Comparison of ENCODE assay signal across 8 cellular contexts in the genomic region with DNA sequence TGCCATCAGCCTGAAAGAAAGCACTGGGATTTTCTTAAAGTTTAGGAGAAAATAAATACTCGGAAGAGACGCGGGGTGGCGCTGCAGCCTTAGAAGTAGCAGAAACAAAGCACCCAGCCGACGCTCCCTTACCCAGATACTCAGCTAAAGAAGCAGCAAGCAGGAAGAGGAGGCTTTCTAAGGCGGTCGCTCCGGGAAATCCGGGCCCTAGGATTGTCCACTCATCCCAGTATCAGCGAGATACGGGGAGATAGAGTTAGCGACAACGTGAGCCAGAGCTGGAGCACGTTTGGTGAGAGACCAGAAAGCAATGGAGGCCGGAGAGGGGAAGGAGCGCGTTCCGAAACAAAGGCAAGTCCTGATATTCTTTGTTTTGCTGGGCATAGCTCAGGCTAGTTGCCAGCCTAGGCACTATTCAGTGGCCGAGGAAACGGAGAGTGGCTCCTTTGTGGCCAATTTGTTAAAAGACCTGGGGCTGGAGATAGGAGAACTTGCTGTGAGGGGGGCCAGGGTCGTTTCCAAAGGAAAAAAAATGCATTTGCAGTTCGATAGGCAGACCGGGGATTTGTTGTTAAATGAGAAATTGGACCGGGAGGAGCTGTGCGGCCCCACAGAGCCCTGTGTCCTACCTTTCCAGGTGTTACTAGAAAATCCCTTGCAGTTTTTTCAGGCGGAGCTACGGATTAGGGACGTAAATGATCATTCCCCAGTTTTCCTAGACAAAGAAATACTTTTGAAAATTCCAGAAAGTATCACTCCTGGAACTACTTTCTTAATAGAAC. TPM values are rescaled to one million over a fixed set of nuclear protein-coding genes. Genes with fewer than 3 reads are reported as not detected.
A peak's percentile ranks its signal among the peaks of the same experiment; 100 is the strongest.
DNase-seq lines count a peak whose midpoint lies in the region; ATAC-seq lines count a peak whose summit lies in the region.

A gene (plus strand): TSS at position 135 of the 782 bp plus-strand sequence. CDS start 176 bp downstream, at position 311.

- H3K27ac ChIP-seq in iPS DF 6.9 (ENCODE audit: low read length): no peak within 1 kb of the TSS

- no peak for ATAC-seq in GM21447 (IDR thresholded peaks at IDR 0.05; ENCODE audit: unreplicated experiment)
- no peak for ATAC-seq in GM21529 (IDR thresholded peaks at IDR 0.05; ENCODE audit: unreplicated experiment)

- no peak within 1 kb of the TSS for H3K27ac Mint-ChIP-seq in activated T-helper 2 cell treated with anti-CD3 and anti-CD28 coated beads, Interferon-gamma antibody, Interleukin-2, Interleukin-4, amounts not matched to agents 10 μg/mL and 5 μg/mL and 100 μg/mL, durations not matched to agents 14 hours and 24 hours and 36 hours

- H3K36me3 ChIP-seq in iPS DF 6.9 (ENCODE audit: control insufficient read depth, insufficient read depth, low read length): no peaks in the 10 kb centered on the region

- H3K9me3 Mint-ChIP-seq in activated T-helper 2 cell treated with anti-CD3 and anti-CD28 coated beads, Interferon-gamma antibody, Interleukin-2, Interleukin-4, amounts not matched to agents 10 μg/mL and 5 μg/mL and 100 μg/mL, durations not matched to agents 14 hours and 24 hours and 36 hours: peaks cover 32% of the 10 kb centered on the region

- H3K9me3 ChIP-seq in iPS DF 6.9 (ENCODE audit: control insufficient read depth, insufficient read depth, low read length): no peaks in the 10 kb centered on the region

- peak within 1 kb of the TSS; percentile 57 for H3K4me3 Mint-ChIP-seq in activated T-helper 2 cell treated with anti-CD3 and anti-CD28 coated beads, Interferon-gamma antibody, Interleukin-2, Interleukin-4, amounts not matched to agents 10 μg/mL and 5 μg/mL and 100 μg/mL, durations not matched to agents 14 hours and 24 hours and 36 hours (ENCODE audit: low read depth)

- intact Hi-C loops in activated T-helper 2 cell treated with anti-CD3 and anti-CD28 coated beads, Interferon-gamma antibody, Interleukin-2, Interleukin-4, amounts not matched to agents 10 μg/mL and 5 μg/mL and 100 μg/mL, durations not matched to agents 14 hours and 24 hours and 36 hours (cut with micrococcal nuclease): no loop called here

- H3K4me1 ChIP-seq in iPS DF 6.9 (ENCODE audit: control insufficient read depth, insufficient read depth, low read length): no peaks in the 10 kb centered on the region

- peak within 1 kb of the TSS; percentile 67; the same call in 1 of the 2 replicates for H3K4me3 ChIP-seq in iPS DF 6.9 (ENCODE audit: low read length)

- H3K36me3 Mint-ChIP-seq in activated T-helper 2 cell treated with anti-CD3 and anti-CD28 coated beads, Interferon-gamma antibody, Interleukin-2, Interleukin-4, amounts not matched to agents 10 μg/mL and 5 μg/mL and 100 μg/mL, durations not matched to agents 14 hours and 24 hours and 36 hours (ENCODE audit: low read depth): no peaks in the 10 kb centered on the region

- peaks cover 4% of the 10 kb centered on the region for H3K27me3 Mint-ChIP-seq in activated T-helper 2 cell treated with anti-CD3 and anti-CD28 coated beads, Interferon-gamma antibody, Interleukin-2, Interleukin-4, amounts not matched to agents 10 μg/mL and 5 μg/mL and 100 μg/mL, durations not matched to agents 14 hours and 24 hours and 36 hours (ENCODE audit: low read depth)

- no peaks in the 10 kb centered on the region for H3K27me3 ChIP-seq in iPS DF 6.9 (ENCODE audit: control insufficient read depth, insufficient read depth, low read length)

- peak; percentile 81 for DNase-seq in DMS114 treated with DMSO at 0.1 percent for 48 hours (lab: John Stamatoyannopoulos, UW; ENCODE audit: unreplicated experiment)
- peak; percentile 83 for DNase-seq in NCI-H1694 treated with DMSO at 0.1 percent for 48 hours (lab: John Stamatoyannopoulos, UW)
- DNase-seq in activated T-helper 2 cell treated with anti-CD3 and anti-CD28 coated beads, Interferon-gamma antibody, Interleukin-2, Interleukin-4, amounts not matched to agents 10 μg/mL and 5 μg/mL and 100 μg/mL, durations not matched to agents 14 hours and 24 hours and 36 hours (ENCODE audit: low spot score): no peak
- DNase-seq in iPS DF 6.9 (ENCODE audit: low read depth, low spot score): peak; percentile 84
- DNase-seq in stromal cell of bone marrow (ENCODE audit: low read depth): peak; percentile 22
- no peak for DNase-seq in T-helper 9 cell

- H3K4me1 Mint-ChIP-seq in activated T-helper 2 cell treated with anti-CD3 and anti-CD28 coated beads, Interferon-gamma antibody, Interleukin-2, Interleukin-4, amounts not matched to agents 10 μg/mL and 5 μg/mL and 100 μg/mL, durations not matched to agents 14 hours and 24 hours and 36 hours (ENCODE audit: low read depth): no peaks in the 10 kb centered on the region

- WGBS in iPS DF 6.9 (ENCODE audit: insufficient coverage, insufficient read length): no CpG with 5 or more reads among the region's 29 CpGs

RNA-seq across cellular contexts. Expression of the gene that starts here (rescaled TPM):
- total RNA-seq in activated T-helper 2 cell treated with anti-CD3 and anti-CD28 coated beads, Interferon-gamma antibody, Interleukin-2, Interleukin-4, amounts not matched to agents 10 μg/mL and 5 μg/mL and 100 μg/mL, durations not matched to agents 14 hours and 24 hours and 36 hours: 0.11 and 0.25 TPM in 2 replicates

Comparison
In these comparisons a context has a peak if more than half of its experiments do, and no peak if none do; other contexts are left out.
1. DNase-seq: peak in DMS114 treated with DMSO at 0.1 percent for 48 hours (single experiment), NCI-H1694 treated with DMSO at 0.1 percent for 48 hours (single experiment), iPS DF 6.9 (single experiment) and stromal cell of bone marrow (single experiment); none in activated T-helper 2 cell treated with anti-CD3 and anti-CD28 coated beads, Interferon-gamma antibody, Interleukin-2, Interleukin-4, amounts not matched to agents 10 μg/mL and 5 μg/mL and 100 μg/mL, durations not matched to agents 14 hours and 24 hours and 36 hours (single experiment) and T-helper 9 cell (single experiment).